In the genomic region with DNA sequence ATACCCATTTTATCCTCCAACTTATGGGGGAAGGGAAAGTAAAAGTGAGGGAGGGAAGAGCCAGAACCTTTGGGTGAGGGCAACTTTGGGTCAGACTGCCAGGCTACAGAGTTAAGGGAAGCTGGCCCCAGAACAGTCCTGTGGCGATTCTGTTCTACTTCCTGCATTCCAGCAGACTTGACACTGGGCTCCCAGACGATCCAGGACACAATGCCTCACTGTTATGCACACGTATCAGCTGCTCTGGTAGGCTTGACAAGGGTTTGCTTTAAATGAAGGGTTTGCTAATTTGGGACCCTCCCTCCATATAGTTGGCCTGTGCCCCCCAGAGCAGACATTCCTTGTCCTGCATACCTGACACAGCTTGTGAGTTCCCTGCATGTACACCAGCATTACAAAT, we compare ENCODE assay signal across 2 cellular contexts.
TF ChIP-seq lines count a peak whose summit lies in the region.

No MANE protein-coding gene starts in this region.

TF ChIP-seq in GM23338, 12 proteins besides CTCF, POLR2A, EP300 and RAD21:
- TF ChIP-seq, protein P1, sequence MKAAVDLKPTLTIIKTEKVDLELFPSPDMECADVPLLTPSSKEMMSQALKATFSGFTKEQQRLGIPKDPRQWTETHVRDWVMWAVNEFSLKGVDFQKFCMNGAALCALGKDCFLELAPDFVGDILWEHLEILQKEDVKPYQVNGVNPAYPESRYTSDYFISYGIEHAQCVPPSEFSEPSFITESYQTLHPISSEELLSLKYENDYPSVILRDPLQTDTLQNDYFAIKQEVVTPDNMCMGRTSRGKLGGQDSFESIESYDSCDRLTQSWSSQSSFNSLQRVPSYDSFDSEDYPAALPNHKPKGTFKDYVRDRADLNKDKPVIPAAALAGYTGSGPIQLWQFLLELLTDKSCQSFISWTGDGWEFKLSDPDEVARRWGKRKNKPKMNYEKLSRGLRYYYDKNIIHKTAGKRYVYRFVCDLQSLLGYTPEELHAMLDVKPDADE (IDR thresholded peaks at IDR 0.05), result no peak
- TF ChIP-seq ZNF331 (CRISPR knock-in tag; IDR thresholded peaks at IDR 0.05; ENCODE audit: low read depth) (no peak), NANOG (IDR thresholded peaks at IDR 0.05; ENCODE audit: borderline replicate concordance) (no peak), STAT1 (IDR thresholded peaks at IDR 0.05; ENCODE audit: unreplicated experiment) (no peak)

TF ChIP-seq in K562, 482 proteins besides CTCF, POLR2A, EP300 and RAD21:
- TF ChIP-seq PML (IDR thresholded peaks at IDR 0.05; ENCODE audit: low read length) (peak; percentile 5; the same call in 1 of the 2 replicates), SRSF1 (IDR thresholded peaks at IDR 0.05; ENCODE audit: low read depth, low read length) (no peak)
